Comparison of ENCODE assay signal across 15 cellular contexts in the genomic region with DNA sequence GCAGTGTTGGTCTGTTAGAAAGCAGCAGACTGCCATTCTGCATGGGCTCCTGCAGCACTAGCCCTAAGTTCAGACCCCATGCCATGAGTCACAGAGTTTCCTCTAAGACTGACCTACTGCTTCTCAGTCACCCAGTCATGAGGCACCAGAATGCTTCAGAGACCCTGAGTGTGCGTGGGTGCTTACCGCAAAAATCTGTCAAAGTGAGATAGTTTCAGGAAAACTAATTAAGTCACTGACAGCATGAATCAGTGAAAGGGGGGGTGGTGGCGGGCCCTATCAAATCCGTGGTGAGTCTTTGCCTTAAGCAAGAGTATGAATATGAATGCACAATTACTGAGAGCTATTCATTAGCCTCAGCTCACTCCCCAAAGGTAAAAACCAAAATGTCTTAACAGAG.
DNase-seq lines count a peak whose midpoint lies in the region; FAIRE-seq and TF ChIP-seq lines count a peak whose summit lies in the region.
"Had no signal": no experiment of that assay in that cellular context is flagged by ENCODE, and none has a peak within 500 bp of the region (broad histone marks: within the 10 kb centered on the region; RNA-seq: fewer than 3 reads in every experiment).

No MANE protein-coding gene starts in this region.

- no peak overlapping the region for H3K4me3 Mint-ChIP-seq in osteocyte (ENCODE audit: unreplicated experiment)
- H3K4me3 Mint-ChIP-seq: immature natural killer cell had no signal

- no peaks in the 10 kb centered on the region for H3K9me3 Mint-ChIP-seq in osteocyte (ENCODE audit: unreplicated experiment)
- H3K9me3 Mint-ChIP-seq: activated T-helper 2 cell treated with anti-CD3 and anti-CD28 coated beads, Interferon-gamma antibody, Interleukin-2, Interleukin-4, amounts not matched to agents 10 μg/mL and 5 μg/mL and 100 μg/mL, durations not matched to agents 14 hours and 24 hours and 36 hours had no signal

- H3K27me3 ChIP-seq in SJCRH30: peaks cover 8% of the 10 kb centered on the region; the same call in 1 of the 2 replicates
- H3K27me3 ChIP-seq: sigmoid colon had no signal

- no peaks in the 10 kb centered on the region for H3K36me3 Mint-ChIP-seq in osteocyte (ENCODE audit: unreplicated experiment)
- H3K36me3 Mint-ChIP-seq: immature natural killer cell had no signal

- H3K27ac Mint-ChIP-seq in osteocyte (ENCODE audit: unreplicated experiment): no peak overlapping the region
- H3K27ac Mint-ChIP-seq: activated T-helper 2 cell treated with anti-CD3 and anti-CD28 coated beads, Interferon-gamma antibody, Interleukin-2, Interleukin-4, amounts not matched to agents 10 μg/mL and 5 μg/mL and 100 μg/mL, durations not matched to agents 14 hours and 24 hours and 36 hours; immature natural killer cell had no signal

- no peak for TF ChIP-seq CTCF in epithelial cell of proximal tubule (conservative IDR thresholded peaks at IDR 0.05; ENCODE audit: low read depth, low read length)
- no peak for TF ChIP-seq CTCF in osteocyte (IDR thresholded peaks at IDR 0.05)

- peaks cover 4% of the 10 kb centered on the region for H3K4me1 Mint-ChIP-seq in osteocyte (ENCODE audit: unreplicated experiment)
- H3K4me1 Mint-ChIP-seq: immature natural killer cell had no signal

- H3K27me3 Mint-ChIP-seq in osteocyte (ENCODE audit: unreplicated experiment): peaks cover 5% of the 10 kb centered on the region

- H3K4me3 ChIP-seq in epithelial cell of proximal tubule (ENCODE audit: low read depth, low read length) (no peak overlapping the region), SJCRH30 (no peak overlapping the region)
- H3K4me3 ChIP-seq: sigmoid colon had no signal

- DNase-seq in stimulated activated CD4-positive, alpha-beta T cell treated with anti-CD3 and anti-CD28 coated beads, TNF-alpha, amount 100 ng/mL, for 48 hours (ENCODE audit: low read depth in 3 of 3): peak in 2 of 3 donors; percentile 0 to 1
- DNase-seq in stimulated activated CD4-positive, alpha-beta T cell treated with anti-CD3 and anti-CD28 coated beads, Interleukin-4, amount 100 ng/mL, for 4 hours: no peak
- DNase-seq in HTR-8/SVneo (ENCODE audit: insufficient read length, low spot score) (peak; percentile 40), epithelial cell of proximal tubule (ENCODE audit: low read depth) (peak; percentile 91), stromal cell of bone marrow (ENCODE audit: low read depth) (peak; percentile 25), SJCRH30 (no peak), pons (ENCODE audit: low spot score) (no peak), osteocyte (ENCODE audit: extremely low spot score, unreplicated experiment) (no peak)
- DNase-seq: central memory CD4-positive, alpha-beta T cell; immature natural killer cell; Right ventricle myocardium superior; sigmoid colon had no signal

- no peaks in the 10 kb centered on the region for H3K36me3 ChIP-seq in SJCRH30
- H3K36me3 ChIP-seq: sigmoid colon had no signal

- no peak overlapping the region for H3K27ac ChIP-seq in SJCRH30
- H3K27ac ChIP-seq: C4-2B, sigmoid colon, VCaP had no signal

- H3K4me1 ChIP-seq in SJCRH30: peaks cover 5% of the 10 kb centered on the region; the same call in 1 of the 2 replicates
- H3K4me1 ChIP-seq: sigmoid colon had no signal

- no peak for FAIRE-seq in HTR-8/SVneo (lab: Jason Lieb, UNC)

- no peaks in the 10 kb centered on the region for H3K9me3 ChIP-seq in SJCRH30 (replicated peaks)
- H3K9me3 ChIP-seq: sigmoid colon had no signal

Comparison
In these comparisons a context has a peak if more than half of its experiments do, and no peak if none do; other contexts are left out.
1. DNase-seq: peak in stimulated activated CD4-positive, alpha-beta T cell treated with anti-CD3 and anti-CD28 coated beads, TNF-alpha, amount 100 ng/mL, for 48 hours (2 of 3), HTR-8/SVneo (single experiment), epithelial cell of proximal tubule (single experiment) and stromal cell of bone marrow (single experiment); none in stimulated activated CD4-positive, alpha-beta T cell treated with anti-CD3 and anti-CD28 coated beads, Interleukin-4, amount 100 ng/mL, for 4 hours (0 of 2), SJCRH30 (0 of 2), pons (single experiment) and osteocyte (single experiment).